7 cellular contexts compared by ENCODE assay signal in the genomic region with DNA sequence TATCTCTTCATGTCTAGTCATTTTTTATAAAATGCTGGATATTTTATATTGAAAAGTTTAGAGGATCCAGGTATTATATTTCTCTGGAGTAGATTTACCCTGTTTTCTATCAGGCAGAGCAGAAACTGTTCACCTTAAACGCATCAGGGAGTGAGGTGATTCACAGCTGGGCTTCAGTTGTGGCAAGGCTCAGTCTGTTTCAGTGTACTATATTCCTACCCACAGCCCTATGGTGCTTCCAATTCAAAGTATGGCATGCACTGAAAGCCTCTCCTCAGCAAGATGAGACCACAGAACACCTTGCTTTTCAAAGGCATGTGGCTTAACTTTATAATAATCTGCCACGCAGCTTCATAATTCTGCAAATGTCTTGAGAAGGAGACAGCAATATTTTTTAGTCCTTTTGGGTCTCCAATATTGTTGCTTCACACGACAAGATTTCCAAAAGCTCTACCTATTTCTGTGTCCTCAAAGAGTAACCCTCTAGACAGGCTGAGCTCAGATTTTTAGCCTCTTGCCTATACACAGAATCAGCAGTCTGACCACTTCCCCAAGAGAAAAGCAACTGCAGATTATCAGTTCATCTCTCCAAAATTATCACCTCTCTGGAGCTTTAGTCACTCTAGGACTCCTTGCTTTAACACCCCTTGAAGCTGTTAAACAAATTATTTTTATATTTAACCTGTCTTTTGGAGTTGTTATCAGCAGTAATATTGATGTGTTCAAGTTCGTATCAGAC.
"Had no signal": no experiment of that assay in that cellular context is flagged by ENCODE, and none has a peak within 500 bp of the region (broad histone marks: within the 10 kb centered on the region; RNA-seq: fewer than 3 reads in every experiment).

No MANE protein-coding gene starts in this region.

- H3K27ac ChIP-seq: GM23248 had no signal

- H2AFZ ChIP-seq: GM23248 had no signal

- H3K4me3 Mint-ChIP-seq: H9 had no signal

- DNase-seq: GM23248, H9, HCEC 1CT, IMR-90 had no signal

- H3K4me1 Mint-ChIP-seq: H9 had no signal

- FAIRE-seq: H1, H54, HTR-8/SVneo had no signal

- H3K9ac ChIP-seq: GM23248 had no signal

- H3K4me3 ChIP-seq: GM23248 had no signal
